In genomic region chr1:31643976-31644559, GRCh38 we compare ENCODE assay signal across 9 cellular contexts. TPM values are rescaled to one million over a fixed set of nuclear protein-coding genes. Genes with fewer than 3 reads are reported as not detected.
DNase-seq lines count a peak whose midpoint lies in the region; ATAC-seq, FAIRE-seq and TF ChIP-seq lines count a peak whose summit lies in the region.
"Had no signal": no experiment of that assay in that cellular context is flagged by ENCODE, and none has a peak within 500 bp of the region (broad histone marks: within the 10 kb centered on the region; RNA-seq: fewer than 3 reads in every experiment).

No MANE protein-coding gene starts in this region.

- no peak for TF ChIP-seq POLR2A in K562 (conservative IDR thresholded peaks at IDR 0.05)

- CTCF ChIA-PET in K562 (lab: Yijun Ruan, JAX; ENCODE audit: low intra/inter-chr PET ratio), result interaction anchor here (0.6 kb wide), 1 partner anchor 74 kb away, joined by 3 read pairs; no protein-coding TSS in a partner anchor

- peaks cover 0 to 1% (median 0%) of the 10 kb centered on the region in 7 donors for H3K9me3 Mint-ChIP-seq in CD14-positive monocyte
- no peaks in the 10 kb centered on the region for H3K9me3 Mint-ChIP-seq in mesothelial cell of epicardium

- H3K4me2 ChIP-seq in K562 (ENCODE audit: insufficient read depth, low read length), result peak overlapping the region; percentile 100

- H4K20me1 ChIP-seq in K562 (replicated peaks; ENCODE audit: control insufficient read depth, insufficient read depth, low read length), result no peaks in the 10 kb centered on the region; the same call in 1 of the 2 replicates

- H3K9me1 ChIP-seq in K562 (ENCODE audit: control insufficient read depth, insufficient read depth, low read length), result no peaks in the 10 kb centered on the region

- peaks cover 0 to 16% of the 10 kb centered on the region in 2 experiments; a peak in 3 of 5 replicates for H3K4me1 ChIP-seq in K562 (replicated peaks in 1 of 2; ENCODE audit: control insufficient read depth in 2 of 2, insufficient read depth in 2 of 2, low read length in 2 of 2)

- H3K9ac ChIP-seq in K562 (ENCODE audit: insufficient read depth in 1 of 2, low read depth in 2 of 2, low read length in 2 of 2), result peak overlapping the region; percentile 94 to 99

- no peak for TF ChIP-seq RAD21 in K562 (CRISPR knock-in tag; conservative IDR thresholded peaks at IDR 0.05 in 1 of 2, IDR thresholded peaks at IDR 0.05 in 1 of 2)

- H3K27me3 Mint-ChIP-seq in CD14-positive monocyte (ENCODE audit: low read depth in 3 of 3), result no peaks in the 10 kb centered on the region
- no peaks in the 10 kb centered on the region for H3K27me3 Mint-ChIP-seq in mesothelial cell of epicardium (ENCODE audit: low read depth)

- H3K79me2 ChIP-seq in K562 (ENCODE audit: control insufficient read depth, insufficient read depth, low read length), result peaks cover 39% of the 10 kb centered on the region

- no peaks in the 10 kb centered on the region; the same call in 2 of the 3 replicates for H3K36me3 ChIP-seq in K562 (ENCODE audit: control insufficient read depth, insufficient read depth, low read length)

- ATAC-seq in HG03025 (IDR thresholded peaks at IDR 0.05; ENCODE audit: low FRiP score, unreplicated experiment) (peak; percentile 3), K562 (peak; percentile 75)

- intact Hi-C loops in CD14-positive monocyte (cut with micrococcal nuclease) (loop anchor here in 1 of 2 donors (5.0 kb wide), 1 partner anchor 37 kb away; no protein-coding TSS in a partner anchor), K562 (cut with micrococcal nuclease) (loop anchor here (10.0 kb wide), 1 partner anchor 311 kb away; no protein-coding TSS in a partner anchor)

- in situ Hi-C loops in K562 (cut with MboI), result no loop called here

- FAIRE-seq in K562 (lab: Jason Lieb, UNC), result peak; percentile 32

- H2AFZ ChIP-seq in K562 (ENCODE audit: low read depth, low read length), result peak overlapping the region; percentile 99

- H3K36me3 Mint-ChIP-seq in CD14-positive monocyte (peaks cover 0 to 2% of the 10 kb centered on the region in 2 donors), mesothelial cell of epicardium (no peaks in the 10 kb centered on the region)

- 1% methylated on average over 18 of the region's 18 CpGs for WGBS in K562 (ENCODE audit: insufficient coverage, low coverage, missing lambda C conversion rate)

- H3K27ac Mint-ChIP-seq in CD14-positive monocyte (peak overlapping the region; percentile 99 to 100 (median 100)), mesothelial cell of epicardium (peak overlapping the region; percentile 100)

- no peaks in the 10 kb centered on the region for H3K9me3 ChIP-seq in K562 (replicated peaks; ENCODE audit: control insufficient read depth, insufficient read depth, low read depth, low read length)

- no peak for TF ChIP-seq CTCF in CD14-positive monocyte (IDR thresholded peaks at IDR 0.05)
- no peak for TF ChIP-seq CTCF in K562 (IDR thresholded peaks at IDR 0.05 in 2 of 3, conservative IDR thresholded peaks at IDR 0.05 in 1 of 3; ENCODE audit: insufficient read depth in 2 of 3, low read depth in 1 of 3, low read length in 3 of 3)
- TF ChIP-seq CTCF in mesothelial cell of epicardium (IDR thresholded peaks at IDR 0.05; ENCODE audit: unreplicated experiment), result no peak

- peak overlapping the region; percentile 96 for H3K27ac ChIP-seq in K562 (ENCODE audit: extremely low read depth, low read depth, low read length)

- peak overlapping the region; percentile 62 for H3K4me3 ChIP-seq in K562

- DNase-seq in CD14-positive monocyte (ENCODE audit: low spot score), result peak; percentile 83
- no peak for DNase-seq in K562 (ENCODE audit: extremely low read depth in 1 of 4, low spot score in 3 of 4)
- no peak for DNase-seq in mesothelial cell of epicardium (ENCODE audit: low spot score in 2 of 2, unreplicated experiment in 2 of 2)
- no peak for DNase-seq in NCI-H2081 (lab: John Stamatoyannopoulos, UW)
- no peak for DNase-seq in NCI-H187 (lab: John Stamatoyannopoulos, UW)
- DNase-seq in NCI-H2196 treated with DMSO at 0.1 percent for 48 hours (lab: John Stamatoyannopoulos, UW; ENCODE audit: unreplicated experiment), result no peak
- DNase-seq in putamen (ENCODE audit: low spot score), result no peak

- H3K4me3 Mint-ChIP-seq in CD14-positive monocyte (peak overlapping the region; percentile 91 to 100), mesothelial cell of epicardium (peak overlapping the region; percentile 91)

- H3K27me3 ChIP-seq in K562 (ENCODE audit: control insufficient read depth in 2 of 2, insufficient read depth in 2 of 2, low read length in 2 of 2), result no peaks in the 10 kb centered on the region

- TF ChIP-seq EP300 in K562 (IDR thresholded peaks at IDR 0.05; ENCODE audit: low read length), result no peak

- peaks cover 21% of the 10 kb centered on the region for H3K4me1 Mint-ChIP-seq in CD14-positive monocyte
- H3K4me1 Mint-ChIP-seq in mesothelial cell of epicardium, result peaks cover 25% of the 10 kb centered on the region

- no TSS peak for BruUV-seq in K562 (replicated peaks; lab: Mats Ljungman, UMichigan)

- POLR2A ChIA-PET in K562 (lab: Yijun Ruan, JAX), result interaction anchor here (0.6 to 2.5 kb wide), 15 partner anchors 9 to 575 kb away, joined by 3 to 11 read pairs (median 4); partner anchors contain the start of gene COL16A1

TF ChIP-seq in K562, 482 proteins besides CTCF, POLR2A, EP300 and RAD21 (continues in another document):
- TF ChIP-seq SMARCE1 (IDR thresholded peaks at IDR 0.05) (0 out of 2 replicates have a peak, but pooled peaks have one; percentile 55), GATAD2B (IDR thresholded peaks at IDR 0.05; ENCODE audit: borderline replicate concordance) (0 out of 2 replicates have a peak, but pooled peaks have one; percentile 34), POLR2AphosphoS2 (IDR thresholded peaks at IDR 0.05; ENCODE audit: low read length) (0 out of 2 replicates have a peak, but pooled peaks have one; percentile 18)

RNA-seq across cellular contexts. Expression of gene PEF1, which starts 0.6 kb away (rescaled TPM):
- polyA plus RNA-seq in CD14-positive monocyte, result 10 to 100 TPM; 70.7 to 81.7 TPM
- total RNA-seq in K562 (2011; cell fraction: chromatin; rRNA removed; ENCODE audit: low replicate concordance), result 15.8 and 31.8 TPM in 2 replicates
- total RNA-seq in K562 (2011; cell fraction: nucleolus; rRNA removed), result 33.0 and 33.2 TPM in 2 replicates
- total RNA-seq in K562 (2011; cell fraction: nucleoplasm; rRNA removed), result 32.8 and 35.6 TPM in 2 replicates
- total RNA-seq in K562 (2014; rRNA removed), result 76.6 and 87.6 TPM in 2 replicates
- 39.4 and 46.0 TPM in 2 replicates for total RNA-seq in K562 (2014; rRNA removed; fragmentation: Illumina TruSeq; extraction: Trizol)
- 48.8 and 49.1 TPM in 2 replicates for total RNA-seq in K562 (2015; rRNA removed; fragmentation: Illumina TruSeq; extraction: Trizol)
- 61.0 and 61.9 TPM in 2 replicates for total RNA-seq in K562 (2021)
- polyA plus RNA-seq in K562 (2011; rRNA removed), result 73.7 and 104 TPM in 2 replicates
- 124 and 143 TPM in 2 replicates for polyA plus RNA-seq in K562 (2011; cell fraction: cytosol; rRNA removed)
- polyA plus RNA-seq in K562 (2011; cell fraction: nucleus; rRNA removed), result 54.6 and 59.0 TPM in 2 replicates
- 51.6 and 78.2 TPM in 2 replicates for polyA plus RNA-seq in K562 (2012)
- polyA plus RNA-seq in K562 (2014; fragmentation: Illumina TruSeq; extraction: Trizol), result 95.5 and 97.8 TPM in 2 replicates
- 10 to 100 TPM; 26.3 to 33.0 TPM for polyA plus RNA-seq in K562 (2014; fragmentation: Nextera tagmentation; extraction: Ambion mirVana)
- polyA plus RNA-seq in K562 (2014; rRNA removed), result 78.2 and 82.5 TPM in 2 replicates
- 64.1 and 71.1 TPM in 2 replicates for polyA minus RNA-seq in K562 (2011; rRNA and poly(A)+ RNA removed)
- polyA minus RNA-seq in K562 (2011; cell fraction: cytosol; rRNA and poly(A)+ RNA removed), result 46.2 and 46.7 TPM in 2 replicates
- polyA minus RNA-seq in K562 (2011; cell fraction: nucleus; rRNA and poly(A)+ RNA removed), result 14.0 and 23.8 TPM in 2 replicates
- 42.6 to 43.8 TPM (median 43.8 TPM) in 3 replicates for total RNA-seq in mesothelial cell of epicardium

RNA-seq across cellular contexts. Expression of gene HCRTR1, which starts 26.6 kb away (rescaled TPM):
- polyA plus RNA-seq in CD14-positive monocyte (not detected), K562 (2011; rRNA removed) (not detected in 2 replicates), K562 (2014; fragmentation: Illumina TruSeq; extraction: Trizol) (not detected in 2 replicates), K562 (2014; fragmentation: Nextera tagmentation; extraction: Ambion mirVana) (not detected), K562 (2014; rRNA removed) (not detected in 2 replicates)
- total RNA-seq in K562 (2011; cell fraction: chromatin; rRNA removed; ENCODE audit: low replicate concordance), result not detected in 2 replicates
- not detected in 2 replicates for total RNA-seq in K562 (2011; cell fraction: nucleolus; rRNA removed)
- total RNA-seq in K562 (2011; cell fraction: nucleoplasm; rRNA removed), result not detected in 2 replicates
- total RNA-seq in K562 (2014; rRNA removed) (not detected in 2 replicates), K562 (2014; rRNA removed; fragmentation: Illumina TruSeq; extraction: Trizol) (not detected in 2 replicates), K562 (2015; rRNA removed; fragmentation: Illumina TruSeq; extraction: Trizol) (not detected in 2 replicates), K562 (2021) (not detected in 2 replicates), mesothelial cell of epicardium (0.71 to 1.1 TPM (median 0.98 TPM) in 3 replicates)
- not detected in 2 replicates for polyA plus RNA-seq in K562 (2011; cell fraction: cytosol; rRNA removed)
- polyA plus RNA-seq in K562 (2011; cell fraction: nucleus; rRNA removed), result not detected in 2 replicates
- not detected in 2 replicates for polyA plus RNA-seq in K562 (2012)
- polyA minus RNA-seq in K562 (2011; rRNA and poly(A)+ RNA removed), result not detected in 2 replicates
- not detected in 2 replicates for polyA minus RNA-seq in K562 (2011; cell fraction: cytosol; rRNA and poly(A)+ RNA removed)
- not detected in 2 replicates for polyA minus RNA-seq in K562 (2011; cell fraction: nucleus; rRNA and poly(A)+ RNA removed)
- total RNA-seq: HT1080 had no signal

RNA-seq across cellular contexts. Expression of gene COL16A1, which starts 59.7 kb away (rescaled TPM):
- polyA plus RNA-seq in CD14-positive monocyte (not detected), K562 (2011; rRNA removed) (0.11 TPM in 1 of 2 replicates, not detected in the other), K562 (2014; fragmentation: Illumina TruSeq; extraction: Trizol) (not detected in 2 replicates), K562 (2014; fragmentation: Nextera tagmentation; extraction: Ambion mirVana) (not detected), K562 (2014; rRNA removed) (0.11 TPM in 1 of 2 replicates, not detected in the other)
- total RNA-seq in K562 (2011; cell fraction: chromatin; rRNA removed; ENCODE audit: low replicate concordance), result 0.44 TPM in 1 of 2 replicates, not detected in the other
- 0.13 and 0.17 TPM in 2 replicates for total RNA-seq in K562 (2011; cell fraction: nucleolus; rRNA removed)
- not detected in 2 replicates for total RNA-seq in K562 (2011; cell fraction: nucleoplasm; rRNA removed)
- total RNA-seq in K562 (2014; rRNA removed) (0.04 TPM in 1 of 2 replicates, not detected in the other), K562 (2014; rRNA removed; fragmentation: Illumina TruSeq; extraction: Trizol) (not detected in 2 replicates), K562 (2015; rRNA removed; fragmentation: Illumina TruSeq; extraction: Trizol) (0.08 TPM in 1 of 2 replicates, not detected in the other), K562 (2021) (0.54 and 0.60 TPM in 2 replicates), mesothelial cell of epicardium (365 to 389 TPM (median 380 TPM) in 3 replicates)
- polyA plus RNA-seq in K562 (2011; cell fraction: cytosol; rRNA removed), result not detected in 2 replicates
- polyA plus RNA-seq in K562 (2011; cell fraction: nucleus; rRNA removed), result 0.31 and 0.36 TPM in 2 replicates
- polyA plus RNA-seq in K562 (2012), result 0.37 TPM in 1 of 2 replicates, not detected in the other
- polyA minus RNA-seq in K562 (2011; rRNA and poly(A)+ RNA removed), result not detected in 2 replicates
- not detected in 2 replicates for polyA minus RNA-seq in K562 (2011; cell fraction: cytosol; rRNA and poly(A)+ RNA removed)
- polyA minus RNA-seq in K562 (2011; cell fraction: nucleus; rRNA and poly(A)+ RNA removed), result not detected in 2 replicates

Comparison
In these comparisons a context has a peak if more than half of its experiments do, and no peak if none do; other contexts are left out.
1. RNA of gene COL16A1, which starts 59.7 kb away (total RNA-seq): 365 to 389 TPM in mesothelial cell of epicardium; 0.04 to 0.60 TPM in K562; every median in the first group is over 100 times any median in the second.